ENCODE assay signal across 13 cellular contexts in genomic region chrX:64842492-64842891, GRCh38.
A peak's percentile ranks its signal among the peaks of the same experiment; 100 is the strongest.
DNase-seq lines count a peak whose midpoint lies in the region; ATAC-seq, FAIRE-seq and TF ChIP-seq lines count a peak whose summit lies in the region.
"Had no signal": no experiment of that assay in that cellular context is flagged by ENCODE, and none has a peak within 500 bp of the region (broad histone marks: within the 10 kb centered on the region; RNA-seq: fewer than 3 reads in every experiment).

No MANE protein-coding gene starts in this region.

- H3K4me1 Mint-ChIP-seq in naive B cell, result peaks cover 26 to 36% (median 29%) of the 10 kb centered on the region in 3 donors

- peak overlapping the region; percentile 11 to 82 (median 56) for H3K4me3 Mint-ChIP-seq in naive B cell

- H3F3A ChIP-seq in PC-9 (ENCODE audit: insufficient read depth, low read depth), result no peaks in the 10 kb centered on the region

- no peak overlapping the region for H3K4me2 ChIP-seq in PC-9

- ATAC-seq in HG02642 (IDR thresholded peaks at IDR 0.05; ENCODE audit: poor library complexity, unreplicated experiment) (peak; percentile 57), naive B cell (ENCODE audit: low read depth in 2 of 2) (peak; percentile 85 to 88)

- no peak overlapping the region for H3K9ac ChIP-seq in kidney (ENCODE audit: low read length in 2 of 2)

- H3K9me2 ChIP-seq in PC-9 (ENCODE audit: insufficient read depth), result no peaks in the 10 kb centered on the region

- peaks cover 19 to 32% of the 10 kb centered on the region in 2 donors for H3K36me3 Mint-ChIP-seq in naive B cell

- H3K4me3 ChIP-seq in PC-9 (no peak overlapping the region), kidney (ENCODE audit: low read length in 2 of 2) (no peak overlapping the region)

- no peaks in the 10 kb centered on the region for H3K27me3 Mint-ChIP-seq in naive B cell
- H3K27me3 Mint-ChIP-seq: progenitor cell of endocrine pancreas had no signal

- H3K79me2 ChIP-seq in PC-9 (ENCODE audit: low read depth), result no peaks in the 10 kb centered on the region

- TF ChIP-seq CTCF in PC-9 (conservative IDR thresholded peaks at IDR 0.05) (no peak), kidney (IDR thresholded peaks at IDR 0.05; ENCODE audit: borderline replicate concordance, extremely low read depth, insufficient read depth) (no peak)

- DNase-seq in activated CD8-positive, alpha-beta memory T cell treated with anti-CD3 and anti-CD28 coated beads for 24 hours, result peak; percentile 63
- no peak for DNase-seq in activated CD8-positive, alpha-beta memory T cell treated with anti-CD3 and anti-CD28 coated beads, Interleukin-2, amount 50 U/mL, for 48 hours
- peak; percentile 54 for DNase-seq in RPMI8226
- peak; percentile 43 for DNase-seq in naive B cell
- DNase-seq in PC-9, result no peak
- no peak for DNase-seq in kidney
- DNase-seq in activated effector memory CD4-positive, alpha-beta T cell treated with anti-CD3 and anti-CD28 coated beads, Interleukin-2, amount 50 U/mL, for 16 hours, result no peak
- DNase-seq: effector CD4-positive, alpha-beta T cell; head of caudate nucleus; NCI-H526 had no signal

- H3K4me1 ChIP-seq in PC-9 (replicated peaks; ENCODE audit: insufficient read depth) (no peaks in the 10 kb centered on the region), kidney (ENCODE audit: control insufficient read depth in 1 of 2, insufficient read depth in 1 of 2, low read depth in 1 of 2, low read length in 2 of 2) (no peaks in the 10 kb centered on the region)

- POLR2A ChIA-PET in PC-9 (lab: Charles Lee; ENCODE audit: unreplicated experiment), result no interaction called here

- H3K27ac Mint-ChIP-seq in naive B cell, result peak overlapping the region in 5 of 6 donors; percentile 76 to 97 (median 87)
- H3K27ac Mint-ChIP-seq: progenitor cell of endocrine pancreas had no signal

- H3K9me3 ChIP-seq in PC-9 (ENCODE audit: insufficient read depth, low read depth) (no peaks in the 10 kb centered on the region), kidney (ENCODE audit: control insufficient read depth in 1 of 2, low read length in 2 of 2) (no peaks in the 10 kb centered on the region)

- no peak overlapping the region for H2AFZ ChIP-seq in PC-9

- no peaks in the 10 kb centered on the region for H3K36me3 ChIP-seq in PC-9 (ENCODE audit: low read depth)
- H3K36me3 ChIP-seq in kidney (ENCODE audit: control insufficient read depth in 1 of 2, insufficient read depth in 2 of 2, low read length in 2 of 2), result no peaks in the 10 kb centered on the region

- no peak overlapping the region for H3K27ac ChIP-seq in PC-9
- H3K27ac ChIP-seq in kidney (ENCODE audit: low read depth in 2 of 2, low read length in 2 of 2), result no peak overlapping the region

- H3K27me3 ChIP-seq in PC-9 (ENCODE audit: insufficient read depth, low read depth), result no peaks in the 10 kb centered on the region

- no peaks in the 10 kb centered on the region for H4K20me1 ChIP-seq in PC-9 (ENCODE audit: insufficient read depth)

- CTCF ChIA-PET in PC-9 (lab: Charles Lee), result no interaction called here

- BruUV-seq in PC-9 (replicated peaks; lab: Mats Ljungman, UMichigan), result no TSS peak

- intact Hi-C loops in PC-9 (cut with micrococcal nuclease; ENCODE audit: unreplicated experiment), result no loop called here
- intact Hi-C loops in kidney (cut with DNase I), result no loop called here

- peaks cover 1 to 26% (median 15%) of the 10 kb centered on the region in 7 donors for H3K9me3 Mint-ChIP-seq in naive B cell

- no peak for FAIRE-seq in kidney (lab: Jason Lieb, UNC)
- FAIRE-seq: G401.6 had no signal

Comparison
In these comparisons a context has a peak if more than half of its experiments do, and no peak if none do; other contexts are left out.
1. DNase-seq: peak in activated CD8-positive, alpha-beta memory T cell treated with anti-CD3 and anti-CD28 coated beads for 24 hours (single experiment), RPMI8226 (single experiment) and naive B cell (single experiment); none in activated CD8-positive, alpha-beta memory T cell treated with anti-CD3 and anti-CD28 coated beads, Interleukin-2, amount 50 U/mL, for 48 hours (single experiment), PC-9 (0 of 2), kidney (single experiment) and activated effector memory CD4-positive, alpha-beta T cell treated with anti-CD3 and anti-CD28 coated beads, Interleukin-2, amount 50 U/mL, for 16 hours (single experiment).